8 cellular contexts compared by ENCODE assay signal in genomic region chr15:86915811-86916331, GRCh38.
DNase-seq lines count a peak whose midpoint lies in the region; ATAC-seq and TF ChIP-seq lines count a peak whose summit lies in the region.

No MANE protein-coding gene starts in this region.

- H3K9me3 ChIP-seq in spleen, result no peaks in the 10 kb centered on the region

- no peaks in the 10 kb centered on the region for H3K27me3 ChIP-seq in spleen (replicated peaks in 1 of 7)

- ATAC-seq in left ventricle myocardium superior, result peak; percentile 79

- TF ChIP-seq CTCF in VCaP (conservative IDR thresholded peaks at IDR 0.05) (peak; percentile 87), spleen (IDR thresholded peaks at IDR 0.05 in 8 of 11, conservative IDR thresholded peaks at IDR 0.05 in 3 of 11) (peak in 6 of 11 experiments; percentile 11 to 43 (median 17)), lower leg skin (IDR thresholded peaks at IDR 0.05) (no peak)

- H3K36me3 ChIP-seq in spleen, result no peaks in the 10 kb centered on the region

- no peaks in the 10 kb centered on the region for H3K9me3 Mint-ChIP-seq in activated CD4-positive, alpha-beta T cell treated with anti-CD3 and anti-CD28 coated beads, Interleukin-2, amount 10 ng/mL, durations not matched to agents 7 days and 5 days

- CTCF ChIA-PET in activated CD4-positive, alpha-beta T cell treated with anti-CD3 and anti-CD28 coated beads, Interleukin-2, amount 10 ng/mL, durations not matched to agents 7 days and 5 days (lab: Charles Lee), result no interaction called here

- POLR2A ChIA-PET in activated CD4-positive, alpha-beta T cell treated with anti-CD3 and anti-CD28 coated beads, Interleukin-2, amount 10 ng/mL, durations not matched to agents 7 days and 5 days (lab: Charles Lee), result no interaction called here

- H3K4me3 Mint-ChIP-seq in activated CD4-positive, alpha-beta T cell treated with anti-CD3 and anti-CD28 coated beads, Interleukin-2, amount 10 ng/mL, durations not matched to agents 7 days and 5 days, result no peak overlapping the region

- 25 to 32% (median 28%) methylated on average over 12 of the region's 12 CpGs for WGBS in spleen, 5 donors
- WGBS in lower leg skin, 2 donors, result 27 to 34% methylated on average over 12 of the region's 12 CpGs

- H3K4me3 ChIP-seq in spleen (no peak overlapping the region), lower leg skin (ENCODE audit: low read depth, poor library complexity, severe bottlenecking) (no peak overlapping the region)

- H3K27ac ChIP-seq in VCaP, result peak overlapping the region; percentile 84
- H3K27ac ChIP-seq in spleen, result no peak overlapping the region

- peak; percentile 9 for DNase-seq in DMS153 treated with DMSO at 0.1 percent for 48 hours (lab: John Stamatoyannopoulos, UW; ENCODE audit: unreplicated experiment)
- peak; percentile 79 for DNase-seq in M059J (ENCODE audit: low read depth)
- no peak for DNase-seq in left ventricle myocardium superior
- no peak for DNase-seq in spleen
- DNase-seq in activated CD4-positive, alpha-beta T cell treated with anti-CD3 and anti-CD28 coated beads, Interleukin-2, amount 10 ng/mL, durations not matched to agents 7 days and 5 days, result no peak
- DNase-seq in effector CD8-positive, alpha-beta T cell (lab: John Stamatoyannopoulos, UW), result no peak
- no peak for DNase-seq in lower leg skin (ENCODE audit: low spot score in 2 of 2)

- no peaks in the 10 kb centered on the region for H3K36me3 Mint-ChIP-seq in activated CD4-positive, alpha-beta T cell treated with anti-CD3 and anti-CD28 coated beads, Interleukin-2, amount 10 ng/mL, durations not matched to agents 7 days and 5 days (ENCODE audit: low read depth)

- H3K4me1 Mint-ChIP-seq in activated CD4-positive, alpha-beta T cell treated with anti-CD3 and anti-CD28 coated beads, Interleukin-2, amount 10 ng/mL, durations not matched to agents 7 days and 5 days, result no peaks in the 10 kb centered on the region

- H3K4me1 ChIP-seq in spleen, result peaks cover 0 to 18% (median 0%) of the 10 kb centered on the region in 6 donors

- no peak for TF ChIP-seq POLR2A in spleen (IDR thresholded peaks at IDR 0.05)
- no peak for TF ChIP-seq POLR2A in lower leg skin (IDR thresholded peaks at IDR 0.05)

- H3K27me3 Mint-ChIP-seq in activated CD4-positive, alpha-beta T cell treated with anti-CD3 and anti-CD28 coated beads, Interleukin-2, amount 10 ng/mL, durations not matched to agents 7 days and 5 days, result no peaks in the 10 kb centered on the region

- intact Hi-C loops in left ventricle myocardium superior (cut with micrococcal nuclease), result no loop called here
- intact Hi-C loops in spleen (cut with DNase I; ENCODE audit: low total_unique reads), result no loop called here
- intact Hi-C loops in lower leg skin (cut with DNase I; ENCODE audit: low total_unique reads), result no loop called here

- H3K27ac Mint-ChIP-seq in activated CD4-positive, alpha-beta T cell treated with anti-CD3 and anti-CD28 coated beads, Interleukin-2, amount 10 ng/mL, durations not matched to agents 7 days and 5 days, result no peak overlapping the region

Comparison
In these comparisons a context has a peak if more than half of its experiments do, and no peak if none do; other contexts are left out.
1. DNase-seq: peak in DMS153 treated with DMSO at 0.1 percent for 48 hours (single experiment) and M059J (single experiment); none in left ventricle myocardium superior (single experiment), spleen (single experiment), activated CD4-positive, alpha-beta T cell treated with anti-CD3 and anti-CD28 coated beads, Interleukin-2, amount 10 ng/mL, durations not matched to agents 7 days and 5 days (single experiment), effector CD8-positive, alpha-beta T cell (single experiment) and lower leg skin (0 of 2).
2. CTCF ChIP-seq: peak in VCaP (single experiment) and spleen (6 of 11); none in lower leg skin (0 of 3).